In genomic region chr19:20238025-20238623, GRCh38 we compare ENCODE assay signal across 8 cellular contexts.
DNase-seq lines count a peak whose midpoint lies in the region; ATAC-seq and TF ChIP-seq lines count a peak whose summit lies in the region.

No MANE protein-coding gene starts in this region.

- CTCF ChIA-PET in RWPE1 (lab: Yijun Ruan, JAX) = no interaction called here

- H3K27ac ChIP-seq in RWPE1 (no peak overlapping the region), substantia nigra (ENCODE audit: low read depth, low read length, poor library complexity, severe bottlenecking) (no peak overlapping the region)

- DNase-seq in RWPE1 (ENCODE audit: low spot score) = peak; percentile 10
- peak; percentile 87 for DNase-seq in activated naive CD4-positive, alpha-beta T cell treated with anti-CD3 and anti-CD28 coated beads, Interleukin-2, amount 50 U/mL, for 16 hours
- DNase-seq in glomerular endothelial cell (ENCODE audit: extremely low read depth, low read depth, low spot score) = peak; percentile 79
- peak; percentile 91 for DNase-seq in omental fat pad (ENCODE audit: low spot score)
- peak; percentile 34 to 94 (median 83) for DNase-seq in substantia nigra (lab: John Stamatoyannopoulos, UW)
- DNase-seq in GOT3 (lab: John Stamatoyannopoulos, UW) = no peak

- ATAC-seq in GM18499 (IDR thresholded peaks at IDR 0.05; ENCODE audit: insufficient read depth, unreplicated experiment) (peak; percentile 75), HG03342 (IDR thresholded peaks at IDR 0.05; ENCODE audit: unreplicated experiment) (peak; percentile 89), omental fat pad (ENCODE audit: low FRiP score) (peak; percentile 98)

- POLR2A ChIA-PET in RWPE1 (lab: Yijun Ruan, JAX; ENCODE audit: low non-redundant PET) = no interaction called here

- TF ChIP-seq CTCF in RWPE1 (conservative IDR thresholded peaks at IDR 0.05; ENCODE audit: low read depth) (no peak), omental fat pad (IDR thresholded peaks at IDR 0.05) (no peak)
